Comparison of ENCODE assay signal across 7 cellular contexts in the genomic region with DNA sequence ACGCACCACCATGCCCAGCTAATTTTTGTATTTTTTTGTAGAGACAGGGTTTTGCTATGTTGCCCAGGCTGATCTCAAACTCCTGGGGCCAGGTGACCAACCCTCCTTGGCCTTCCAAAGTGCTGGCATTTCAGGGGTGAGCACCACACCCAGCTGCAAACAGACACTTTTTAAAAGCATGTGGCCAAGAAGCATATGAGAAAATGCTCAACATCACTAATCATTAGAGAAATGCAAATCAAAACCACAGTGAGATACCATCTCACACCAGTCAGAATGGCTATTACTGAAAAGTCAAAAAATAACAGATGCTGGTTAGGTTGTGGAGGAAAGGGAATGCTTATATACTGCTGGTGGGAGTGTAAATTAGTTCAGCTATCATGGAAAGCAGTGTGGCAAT.
A peak's percentile ranks its signal among the peaks of the same experiment; 100 is the strongest.
ATAC-seq lines count a peak whose summit lies in the region.

No MANE protein-coding gene starts in this region.

- ATAC-seq in GM18511 (IDR thresholded peaks at IDR 0.05; ENCODE audit: unreplicated experiment) (peak; percentile 66), GM19023 (IDR thresholded peaks at IDR 0.05; ENCODE audit: unreplicated experiment) (peak; percentile 38), GM19463 (IDR thresholded peaks at IDR 0.05; ENCODE audit: unreplicated experiment) (peak; percentile 54), HG02571 (IDR thresholded peaks at IDR 0.05; ENCODE audit: unreplicated experiment) (peak; percentile 42), HG02840 (IDR thresholded peaks at IDR 0.05; ENCODE audit: low FRiP score, unreplicated experiment) (peak; percentile 46), HG03354 (IDR thresholded peaks at IDR 0.05; ENCODE audit: poor library complexity, severe bottlenecking, unreplicated experiment) (peak; percentile 67), HG03460 (IDR thresholded peaks at IDR 0.05; ENCODE audit: unreplicated experiment) (peak; percentile 60)

Comparison
In these comparisons a context has a peak if more than half of its experiments do, and no peak if none do; other contexts are left out.
1. Peak in every context shown above with its lines: ATAC-seq.